In the genomic region with DNA sequence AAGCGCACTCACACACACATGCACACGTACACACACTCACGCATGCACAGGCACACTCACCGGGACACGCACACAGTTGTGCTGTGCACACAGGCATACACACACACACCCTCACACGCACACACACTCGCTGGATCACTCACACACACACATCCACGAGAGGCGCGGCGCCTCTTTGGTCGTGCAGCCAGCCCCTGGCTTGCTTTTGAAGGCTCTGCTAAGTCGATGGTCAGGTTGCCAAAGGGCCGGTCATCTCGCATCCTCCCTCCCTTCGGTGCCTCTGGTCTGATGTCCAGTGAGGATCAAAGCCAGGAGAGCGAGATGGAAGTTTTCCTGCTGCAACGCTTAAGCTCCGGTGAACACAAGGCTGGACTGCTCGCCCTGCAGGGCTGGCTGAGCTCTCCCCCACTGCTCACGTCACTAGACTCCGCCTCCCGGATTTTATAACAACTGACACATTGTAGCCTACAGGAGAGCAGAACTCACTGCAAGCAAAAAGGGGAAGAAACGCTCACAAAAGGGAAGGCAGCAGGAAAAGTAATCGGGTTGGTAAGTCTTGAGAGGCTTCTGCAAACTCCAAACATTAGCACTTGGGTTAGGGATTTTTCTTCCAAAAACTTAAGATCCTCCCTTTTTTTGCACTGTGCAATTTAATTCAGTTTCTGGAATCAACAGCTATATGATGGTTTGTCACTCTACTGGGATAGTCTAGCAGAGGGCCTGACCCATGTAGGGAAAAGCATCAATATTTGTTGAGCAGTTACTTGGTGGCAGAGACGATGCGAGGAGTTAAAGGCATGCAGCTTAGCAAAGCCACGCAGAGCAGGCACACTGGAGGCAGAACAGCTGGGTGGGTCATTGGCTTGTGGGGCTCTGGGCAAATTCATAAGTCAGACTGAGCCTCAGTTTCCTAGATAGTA, we compare ENCODE assay signal across 8 cellular contexts. TPM values are rescaled to one million over a fixed set of nuclear protein-coding genes. Genes with fewer than 3 reads are reported as not detected.
A peak's percentile ranks its signal among the peaks of the same experiment; 100 is the strongest.
DNase-seq lines count a peak whose midpoint lies in the region; ATAC-seq and TF ChIP-seq lines count a peak whose summit lies in the region.

A gene (minus strand): TSS at position 374 of the 920 bp plus-strand sequence. CDS start 695 bp downstream, outside the sequence.

- peaks cover 6% of the 10 kb centered on the region for H3K27me3 Mint-ChIP-seq in Calu3 (ENCODE audit: unreplicated experiment)

- H2AFZ ChIP-seq in OCI-LY7 (ENCODE audit: low read length), result peak within 1 kb of the TSS; percentile 87

- peaks cover 24% of the 10 kb centered on the region for H3K4me1 Mint-ChIP-seq in Calu3 (ENCODE audit: low read depth, unreplicated experiment)

- peak within 1 kb of the TSS; percentile 60; the same call in 1 of the 2 replicates for H3K27ac ChIP-seq in HUES64 (ENCODE audit: low read depth, low read length)
- H3K27ac ChIP-seq in OCI-LY7 (ENCODE audit: low read depth, low read length, poor library complexity, severe bottlenecking), result no peak within 1 kb of the TSS
- H3K27ac ChIP-seq in esophagus (ENCODE audit: low read depth in 2 of 2, low read length in 1 of 2), result peak within 1 kb of the TSS; percentile 40 to 51

- H3K27ac Mint-ChIP-seq in Calu3 (ENCODE audit: unreplicated experiment), result peak within 1 kb of the TSS; percentile 75

- H4K20me1 ChIP-seq in OCI-LY7 (ENCODE audit: insufficient read depth, low read length), result no peaks in the 10 kb centered on the region

- peak within 1 kb of the TSS; percentile 88 for H3K4me3 Mint-ChIP-seq in Calu3 (ENCODE audit: low read depth, unreplicated experiment)

- no peaks in the 10 kb centered on the region for H3K9me2 ChIP-seq in OCI-LY7 (ENCODE audit: insufficient read depth, low read length)

- H3K36me3 ChIP-seq in HUES64 (ENCODE audit: insufficient read depth, low read length), result no peaks in the 10 kb centered on the region
- no peaks in the 10 kb centered on the region for H3K36me3 ChIP-seq in OCI-LY7 (ENCODE audit: insufficient read depth, low read length)
- H3K36me3 ChIP-seq in esophagus (ENCODE audit: control insufficient read depth in 2 of 2, insufficient read depth in 2 of 2, low read length in 1 of 2), result no peaks in the 10 kb centered on the region
- no peaks in the 10 kb centered on the region for H3K36me3 ChIP-seq in mucosa of stomach (ENCODE audit: control insufficient read depth, insufficient read depth, low read length)

- H3K36me3 Mint-ChIP-seq in Calu3 (ENCODE audit: insufficient read depth, unreplicated experiment), result peaks cover 13% of the 10 kb centered on the region

- H3K4me1 ChIP-seq in HUES64 (ENCODE audit: insufficient read depth, low read length) (peaks cover 22% of the 10 kb centered on the region), OCI-LY7 (ENCODE audit: insufficient read depth, low read length, poor library complexity, severe bottlenecking) (peaks cover 12% of the 10 kb centered on the region), esophagus (ENCODE audit: control insufficient read depth in 2 of 2, insufficient read depth in 2 of 2, low read length in 1 of 2) (peaks cover 0 to 2% of the 10 kb centered on the region in 2 donors), mucosa of stomach (ENCODE audit: control insufficient read depth, insufficient read depth, low read length) (peaks cover 20% of the 10 kb centered on the region)

- H3K9me3 ChIP-seq in HUES64 (ENCODE audit: insufficient read depth, low read depth, low read length), result no peaks in the 10 kb centered on the region
- no peaks in the 10 kb centered on the region for H3K9me3 ChIP-seq in OCI-LY7 (ENCODE audit: low read length)
- no peaks in the 10 kb centered on the region for H3K9me3 ChIP-seq in esophagus (ENCODE audit: control insufficient read depth in 2 of 2, insufficient read depth in 1 of 2, low read depth in 1 of 2, low read length in 1 of 2)
- H3K9me3 ChIP-seq in mucosa of stomach (ENCODE audit: control insufficient read depth, low read length), result no peaks in the 10 kb centered on the region

- TF ChIP-seq CTCF in Calu3 (IDR thresholded peaks at IDR 0.05; ENCODE audit: unreplicated experiment) (no peak), OCI-LY7 (conservative IDR thresholded peaks at IDR 0.05; ENCODE audit: low read length) (0 out of 2 replicates have a peak, but pooled peaks have one; percentile 23)

- POLR2A ChIA-PET in OCI-LY7 (lab: Charles Lee), result interaction anchor here (0.9 kb wide), 1 partner anchor 77 kb away, joined by 3 read pairs; no protein-coding TSS in a partner anchor

- CTCF ChIA-PET in Calu3 (lab: Charles Lee) (interaction anchor here (1.2 to 1.4 kb wide), 2 partner anchors 18 to 53 kb away, joined by 3 to 5 read pairs; no protein-coding TSS in a partner anchor), OCI-LY7 (lab: Charles Lee; ENCODE audit: unreplicated experiment) (no interaction called here)

- H3K9me3 Mint-ChIP-seq in Calu3 (ENCODE audit: low read depth, unreplicated experiment), result no peaks in the 10 kb centered on the region

- H3K9ac ChIP-seq in HUES64 (ENCODE audit: low read depth, low read length) (peak within 1 kb of the TSS; percentile 68), mucosa of stomach (ENCODE audit: low read length) (peak within 1 kb of the TSS; percentile 56)

- WGBS in HUES64, result 13% methylated on average over 28 of the region's 28 CpGs
- WGBS in esophagus, 2 donors, result 2 to 4% methylated on average over 28 of the region's 28 CpGs

- intact Hi-C loops in Calu3 (cut with micrococcal nuclease; ENCODE audit: unreplicated experiment) (no loop called here), OCI-LY7 (cut with micrococcal nuclease; ENCODE audit: unreplicated experiment) (no loop called here)

- ATAC-seq in GM21515 (IDR thresholded peaks at IDR 0.05; ENCODE audit: unreplicated experiment), result peak; percentile 100

- H3K27me3 ChIP-seq in HUES64 (ENCODE audit: insufficient read depth, low read length) (0 out of 2 replicates have a peak, but pooled peaks cover 4% of the 10 kb centered on the region), esophagus (ENCODE audit: control insufficient read depth in 1 of 2, insufficient read depth in 2 of 2, low read length in 2 of 2) (no peaks in the 10 kb centered on the region), mucosa of stomach (ENCODE audit: control insufficient read depth, insufficient read depth, low read length) (no peaks in the 10 kb centered on the region)

- peak; percentile 84 for DNase-seq in Calu3
- DNase-seq in OCI-LY7 (ENCODE audit: low spot score), result peak; percentile 82
- peak; percentile 61 for DNase-seq in activated T-cell treated with anti-CD3 and anti-CD28 coated beads for 4 hours
- DNase-seq in stimulated activated CD8-positive, alpha-beta memory T cell treated with anti-CD3 and anti-CD28 coated beads, Interleukin-4, amount 100 ng/mL, for 48 hours, result peak; percentile 81

- BruUV-seq in Calu3 (replicated peaks; lab: Mats Ljungman, UMichigan), result no TSS peak
- BruUV-seq in OCI-LY7 (replicated peaks; lab: Mats Ljungman, UMichigan), result no TSS peak

- no peaks in the 10 kb centered on the region for H3K79me2 ChIP-seq in OCI-LY7 (ENCODE audit: insufficient read depth, low read depth, low read length)

- H3K4me2 ChIP-seq in OCI-LY7 (ENCODE audit: low read length), result peak within 1 kb of the TSS; percentile 71

- H3K4me3 ChIP-seq in HUES64 (ENCODE audit: low read length) (peak within 1 kb of the TSS; percentile 74), OCI-LY7 (ENCODE audit: low read depth, low read length, poor library complexity, severe bottlenecking) (peak within 1 kb of the TSS; percentile 58), esophagus (ENCODE audit: low read depth in 1 of 2, low read length in 2 of 2) (peak within 1 kb of the TSS; percentile 55 to 63), mucosa of stomach (ENCODE audit: low read length) (peak within 1 kb of the TSS; percentile 85)

RNA-seq across cellular contexts. Expression of the gene that starts here (rescaled TPM):
- total RNA-seq in Calu3 (2022) (8.2 and 9.7 TPM in 2 replicates), OCI-LY7 (2022) (0.76 and 1.5 TPM in 2 replicates)
- 6.2 TPM for polyA plus RNA-seq in HUES64 (2013, experiment 1 of 2)
- polyA plus RNA-seq in HUES64 (2013, experiment 2 of 2), result 10.3 TPM
- 0.10 and 1.7 TPM in 2 replicates for total RNA-seq in OCI-LY7 (2014; rRNA removed; shearing (Covaris generic))
- polyA plus RNA-seq in esophagus, result 1 to 10 TPM; 1.3 to 3.3 TPM
